ENCODE assay signal across 8 cellular contexts in the genomic region with DNA sequence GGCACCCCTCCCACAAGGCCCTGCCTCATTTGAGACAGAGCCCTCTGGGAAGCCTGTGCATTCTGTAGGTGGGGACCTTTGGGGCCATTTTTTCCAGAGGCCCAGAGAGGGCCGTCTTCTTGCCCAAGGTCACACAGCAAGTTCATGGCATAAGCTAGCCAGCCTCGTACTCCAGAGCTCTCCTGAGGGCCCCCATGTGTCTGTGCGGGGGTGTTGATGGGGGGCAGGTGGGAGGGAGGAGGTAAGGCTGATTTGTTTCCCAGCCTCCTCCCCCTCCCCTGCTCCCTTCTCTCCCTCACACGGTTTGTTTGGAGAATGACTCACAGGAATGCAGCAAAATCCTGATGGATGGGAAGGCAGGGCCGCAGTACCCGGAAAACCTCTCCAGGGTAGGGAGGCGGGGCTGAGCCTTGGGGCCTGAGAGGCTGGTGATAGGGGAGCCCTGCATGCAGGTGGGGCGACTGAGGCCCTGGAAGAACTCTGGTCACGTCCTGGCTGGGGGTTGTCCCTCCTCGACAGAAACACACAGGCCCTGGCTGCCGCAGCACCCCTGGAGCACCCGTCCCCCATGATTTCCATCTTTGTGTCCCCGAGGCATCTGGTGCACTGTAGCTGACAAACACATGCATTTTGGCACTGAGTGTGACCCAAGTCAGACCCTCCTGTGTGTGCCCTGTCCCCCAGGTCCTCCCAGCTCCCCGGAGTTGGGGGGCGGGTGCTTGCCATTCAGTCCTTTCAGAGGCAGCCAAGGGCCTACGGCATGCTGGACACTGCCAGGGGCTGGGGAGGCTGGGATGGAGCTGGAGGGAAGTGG. TPM values are rescaled to one million over a fixed set of nuclear protein-coding genes. Genes with fewer than 3 reads are reported as not detected.
A peak's percentile ranks its signal among the peaks of the same experiment; 100 is the strongest.
DNase-seq lines count a peak whose midpoint lies in the region; ATAC-seq and TF ChIP-seq lines count a peak whose summit lies in the region.

No MANE protein-coding gene starts in this region.

- TF ChIP-seq CTCF in dorsolateral prefrontal cortex (IDR thresholded peaks at IDR 0.05 in 54 of 56, conservative IDR thresholded peaks at IDR 0.05 in 2 of 56; ENCODE audit: low read depth in 1 of 56, partially characterized antibody in 56 of 56), result no peak
- TF ChIP-seq CTCF in GM10266 (IDR thresholded peaks at IDR 0.05; ENCODE audit: control insufficient read depth, insufficient read depth, low read depth, missing control alignments), result no peak

- H3K27ac ChIP-seq in dorsolateral prefrontal cortex (peak overlapping the region in 58 of 59 donors; percentile 33 to 91 (median 82)), muscle layer of duodenum (ENCODE audit: low read length) (peak overlapping the region; percentile 70)

- DNase-seq in AG08396 (ENCODE audit: low spot score) (peak; percentile 87), LoVo (ENCODE audit: low spot score) (peak; percentile 87), dorsolateral prefrontal cortex (peak in 6 of 10 donors; percentile 55 to 84 (median 68)), GM10266 (ENCODE audit: extremely low spot score) (no peak)

- peak overlapping the region in 5 of 59 donors; percentile 2 to 14 (median 11) for H3K4me3 ChIP-seq in dorsolateral prefrontal cortex
- H3K4me3 ChIP-seq in muscle layer of duodenum (ENCODE audit: low read depth in 1 of 2, low read length in 2 of 2), result peak overlapping the region in 1 of 2 donors; percentile 24

- H3K9me3 ChIP-seq in muscle layer of duodenum (ENCODE audit: control insufficient read depth in 1 of 2, low read length in 2 of 2), result no peaks in the 10 kb centered on the region

- intact Hi-C loops in dorsolateral prefrontal cortex (cut with DNase I), result no loop called here

- H3K27me3 ChIP-seq in dorsolateral prefrontal cortex, result no peaks in the 10 kb centered on the region
- no peaks in the 10 kb centered on the region for H3K27me3 ChIP-seq in muscle layer of duodenum (ENCODE audit: low read depth, low read length)

- H3K36me3 ChIP-seq in muscle layer of duodenum (ENCODE audit: control insufficient read depth in 1 of 2, insufficient read depth in 2 of 2, low read length in 2 of 2), result no peaks in the 10 kb centered on the region

- ATAC-seq in HG03565 (IDR thresholded peaks at IDR 0.05; ENCODE audit: unreplicated experiment), result no peak
- no peak for ATAC-seq in HG02759 (IDR thresholded peaks at IDR 0.05; ENCODE audit: unreplicated experiment)
- no peak for ATAC-seq in HG02852 (IDR thresholded peaks at IDR 0.05; ENCODE audit: unreplicated experiment)

- peaks cover 11 to 43% of the 10 kb centered on the region in 2 donors for H3K4me1 ChIP-seq in muscle layer of duodenum (ENCODE audit: control insufficient read depth in 1 of 2, insufficient read depth in 2 of 2, low read length in 2 of 2)

RNA-seq across cellular contexts. Expression of gene RAI1, which starts 29.7 kb away (rescaled TPM):
- 10 to 100 TPM; 36.4 to 86.1 (median 56.3) TPM for total RNA-seq in dorsolateral prefrontal cortex
